Comparison of ENCODE assay signal across 8 cellular contexts in the genomic region with DNA sequence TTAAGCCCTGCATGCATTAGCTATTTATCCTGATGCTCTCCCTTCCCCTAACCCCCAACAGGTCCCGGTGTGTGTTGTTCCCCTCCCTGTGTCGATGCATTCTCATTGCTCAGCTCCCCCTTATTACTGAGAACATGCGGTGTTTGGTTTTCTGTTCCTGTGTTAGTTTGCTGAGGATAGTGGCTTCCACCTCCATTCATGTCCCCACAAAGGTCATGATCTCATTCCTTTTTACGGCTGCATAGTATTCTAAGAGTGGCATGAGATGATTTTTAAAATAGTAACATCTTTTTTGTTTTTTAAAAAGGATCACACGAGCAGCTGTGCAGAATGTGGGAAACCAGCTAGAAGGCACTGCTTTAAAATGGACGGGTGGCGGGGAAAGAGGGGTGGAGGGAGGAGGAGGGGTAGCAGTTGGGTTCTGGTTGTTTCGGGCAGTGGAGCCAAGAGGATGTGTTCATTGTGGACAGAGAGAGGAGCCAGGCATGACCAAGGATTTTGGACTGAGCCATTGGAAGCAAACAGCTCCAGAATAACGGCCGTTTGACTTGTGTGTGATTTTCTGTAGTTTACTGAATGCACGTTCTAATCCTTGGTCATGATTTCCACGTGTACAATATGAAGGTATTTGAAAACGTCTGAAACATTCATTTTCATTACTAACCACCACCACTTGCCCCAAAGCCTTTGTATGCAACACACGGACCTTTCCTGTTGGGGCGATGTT. TPM values are rescaled to one million over a fixed set of nuclear protein-coding genes. Genes with fewer than 3 reads are reported as not detected.
A peak's percentile ranks its signal among the peaks of the same experiment; 100 is the strongest.
DNase-seq lines count a peak whose midpoint lies in the region; ATAC-seq and TF ChIP-seq lines count a peak whose summit lies in the region.

No MANE protein-coding gene starts in this region.

- H3K9me3 ChIP-seq in T-helper 17 cell (ENCODE audit: control insufficient read depth, low read length, poor library complexity, severe bottlenecking) (no peaks in the 10 kb centered on the region), hepatocyte (ENCODE audit: low read depth) (no peaks in the 10 kb centered on the region)

- TF ChIP-seq CTCF in hepatocyte (IDR thresholded peaks at IDR 0.05; ENCODE audit: poor library complexity): no peak

- H3K4me1 ChIP-seq in hepatocyte (ENCODE audit: insufficient read depth): peaks cover 18% of the 10 kb centered on the region

- H3K4me1 Mint-ChIP-seq in T-helper 17 cell: peaks cover 18% of the 10 kb centered on the region
- H3K4me1 Mint-ChIP-seq in stimulated activated naive CD8-positive, alpha-beta T cell treated with anti-CD3 and anti-CD28 coated beads, Interleukin-15, amount 100 ng/mL, for 72 hours: peaks cover 19% of the 10 kb centered on the region

- H3K4me3 Mint-ChIP-seq in T-helper 17 cell: peak overlapping the region; percentile 88
- H3K4me3 Mint-ChIP-seq in stimulated activated naive CD8-positive, alpha-beta T cell treated with anti-CD3 and anti-CD28 coated beads, Interleukin-15, amount 100 ng/mL, for 72 hours: peak overlapping the region; percentile 85 to 89

- H3K27me3 Mint-ChIP-seq in T-helper 17 cell: no peaks in the 10 kb centered on the region
- peaks cover 10% of the 10 kb centered on the region for H3K27me3 Mint-ChIP-seq in stimulated activated naive CD8-positive, alpha-beta T cell treated with anti-CD3 and anti-CD28 coated beads, Interleukin-15, amount 100 ng/mL, for 72 hours

- no peaks in the 10 kb centered on the region for H3K36me3 ChIP-seq in hepatocyte (replicated peaks; ENCODE audit: insufficient read depth, low read depth)

- peaks cover 22% of the 10 kb centered on the region for H3K79me2 ChIP-seq in hepatocyte

- no peaks in the 10 kb centered on the region for H3K9me2 ChIP-seq in hepatocyte (replicated peaks; ENCODE audit: insufficient read depth)

- no peaks in the 10 kb centered on the region for H3K27me3 ChIP-seq in hepatocyte

- peak overlapping the region; percentile 84 for H3K4me3 ChIP-seq in hepatocyte

- peak overlapping the region; percentile 95 for H3K27ac ChIP-seq in hepatocyte

- H3K4me2 ChIP-seq in hepatocyte: peak overlapping the region; percentile 93

- H3K9me3 Mint-ChIP-seq in stimulated activated naive CD8-positive, alpha-beta T cell treated with anti-CD3 and anti-CD28 coated beads, Interleukin-15, amount 100 ng/mL, for 72 hours: no peaks in the 10 kb centered on the region

- ATAC-seq in T-helper 17 cell: no peak
- no peak for ATAC-seq in stimulated activated naive CD8-positive, alpha-beta T cell treated with anti-CD3 and anti-CD28 coated beads, Interleukin-15, amount 100 ng/mL, for 72 hours

- H2AFZ ChIP-seq in hepatocyte: peak overlapping the region; percentile 96

- WGBS in hepatocyte (ENCODE audit: low lambda C conversion rate, missing lambda C conversion rate): 52% methylated on average over 15 of the region's 15 CpGs

- DNase-seq in NCI-H1417 treated with DMSO at 0.1 percent for 48 hours (lab: John Stamatoyannopoulos, UW): peak; percentile 17
- DNase-seq in NCI-H1417 (lab: John Stamatoyannopoulos, UW): no peak
- no peak for DNase-seq in T-helper 17 cell
- no peak for DNase-seq in hepatocyte (ENCODE audit: low spot score)
- no peak for DNase-seq in stimulated activated naive CD8-positive, alpha-beta T cell treated with anti-CD3 and anti-CD28 coated beads, Interleukin-15, amount 100 ng/mL, for 72 hours
- no peak for DNase-seq in putamen (ENCODE audit: low spot score)
- no peak for DNase-seq in stimulated activated naive CD4-positive, alpha-beta T cell treated with Interleukin-2 at 50 U/mL for 16 hours (lab: John Stamatoyannopoulos, UW)
- DNase-seq in NCI-H2196 treated with DMSO at 0.1 percent for 48 hours (lab: John Stamatoyannopoulos, UW; ENCODE audit: unreplicated experiment): no peak

- H3K27ac Mint-ChIP-seq in T-helper 17 cell: peak overlapping the region; percentile 80
- H3K27ac Mint-ChIP-seq in stimulated activated naive CD8-positive, alpha-beta T cell treated with anti-CD3 and anti-CD28 coated beads, Interleukin-15, amount 100 ng/mL, for 72 hours: peak overlapping the region; percentile 78 to 96

- no peaks in the 10 kb centered on the region for H3K36me3 Mint-ChIP-seq in T-helper 17 cell (ENCODE audit: low read depth)

- peaks cover 21% of the 10 kb centered on the region for H4K20me1 ChIP-seq in hepatocyte (ENCODE audit: insufficient read depth, poor library complexity, severe bottlenecking)

RNA-seq across cellular contexts. Expression of a gene that starts 1.7 kb away (rescaled TPM):
- total RNA-seq in T-helper 17 cell: 10 to 100 TPM; 54.7 to 59.4 TPM
- total RNA-seq in hepatocyte: 8.7 and 14.1 TPM in 2 replicates
- 6.8 and 7.3 TPM in 2 replicates for polyA plus RNA-seq in hepatocyte
